Comparison of ENCODE assay signal across 7 cellular contexts in genomic region chr1:212675675-212676074, GRCh38.
"Had no signal": no experiment of that assay in that cellular context is flagged by ENCODE, and none has a peak within 500 bp of the region (broad histone marks: within the 10 kb centered on the region; RNA-seq: fewer than 3 reads in every experiment).

No MANE protein-coding gene starts in this region.

- H2AFZ ChIP-seq: GM23338 had no signal

- H3K4me3 Mint-ChIP-seq: GM23338, IgD-negative memory B cell had no signal

- ATAC-seq: GM23338, HCT116 had no signal

- H3K27ac Mint-ChIP-seq: GM23338, IgD-negative memory B cell had no signal

- H3K9me3 Mint-ChIP-seq: GM23338, IgD-negative memory B cell had no signal

- H3K36me3 ChIP-seq: HAP-1 had no signal

- H3K27ac ChIP-seq: HL-60 had no signal

- H3K36me3 Mint-ChIP-seq: IgD-negative memory B cell had no signal

- H3K9me3 ChIP-seq: HAP-1 had no signal

- DNase-seq: H7, KG1 had no signal

- H3K4me2 ChIP-seq: GM23338 had no signal

- H3K4me3 ChIP-seq: GM23338, HAP-1 had no signal
